ENCODE assay signal across 17 cellular contexts in the genomic region with DNA sequence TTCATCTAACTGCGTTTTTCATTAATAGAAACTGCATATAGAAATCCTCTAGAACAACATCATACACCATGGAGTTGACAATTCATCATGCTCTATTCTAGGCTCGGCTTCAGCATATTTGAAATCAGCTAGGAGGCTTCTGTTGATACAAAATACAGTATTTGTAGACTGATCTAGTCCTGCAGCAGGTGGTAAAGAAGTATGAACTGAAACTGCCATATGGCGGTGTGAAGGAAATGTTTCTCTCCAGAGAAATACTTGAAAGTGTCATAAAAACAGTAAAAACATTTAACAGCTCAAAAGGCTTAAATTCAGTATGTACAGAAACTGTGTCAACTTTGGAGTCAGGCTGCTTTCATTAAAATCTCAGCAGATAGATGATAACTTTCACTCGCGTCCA. TPM values are rescaled to one million over a fixed set of nuclear protein-coding genes. Genes with fewer than 3 reads are reported as not detected.
DNase-seq lines count a peak whose midpoint lies in the region; ATAC-seq, FAIRE-seq and TF ChIP-seq lines count a peak whose summit lies in the region.
"Had no signal": no experiment of that assay in that cellular context is flagged by ENCODE, and none has a peak within 500 bp of the region (broad histone marks: within the 10 kb centered on the region; RNA-seq: fewer than 3 reads in every experiment).

No MANE protein-coding gene starts in this region.

- peak overlapping the region; percentile 93 for H3K4me2 ChIP-seq in OCI-LY3 (ENCODE audit: low read length)

- peaks cover 71% of the 10 kb centered on the region for H3K4me1 ChIP-seq in OCI-LY3 (ENCODE audit: low read length)
- H3K4me1 ChIP-seq in esophagus squamous epithelium, result no peaks in the 10 kb centered on the region
- no peaks in the 10 kb centered on the region for H3K4me1 ChIP-seq in Peyer's patch
- H3K4me1 ChIP-seq: heart right ventricle, right atrium auricular region had no signal

- H3K4me3 ChIP-seq in OCI-LY3 (ENCODE audit: low read length) (peak overlapping the region; percentile 66), esophagus squamous epithelium (no peak overlapping the region), Peyer's patch (no peak overlapping the region)
- H3K4me3 ChIP-seq: heart right ventricle, right atrium auricular region had no signal

- intact Hi-C loops in esophagus squamous epithelium (cut with DNase I), result no loop called here

- TF ChIP-seq CTCF in OCI-LY3 (IDR thresholded peaks at IDR 0.05; ENCODE audit: low read depth, low read length) (no peak), esophagus squamous epithelium (IDR thresholded peaks at IDR 0.05) (no peak), Peyer's patch (IDR thresholded peaks at IDR 0.05) (no peak)

- H3K27me3 ChIP-seq in OCI-LY3 (ENCODE audit: low read depth, low read length) (peaks cover 4% of the 10 kb centered on the region; the same call in 1 of the 2 replicates), esophagus squamous epithelium (no peaks in the 10 kb centered on the region), Peyer's patch (no peaks in the 10 kb centered on the region)
- H3K27me3 ChIP-seq: right atrium auricular region had no signal

- no peak overlapping the region for H2AFZ ChIP-seq in OCI-LY3 (ENCODE audit: low read depth, low read length)

- FAIRE-seq in GM12892 (lab: Jason Lieb, UNC), result peak; percentile 24
- FAIRE-seq: HTR-8/SVneo had no signal

- ATAC-seq in GM19467 (IDR thresholded peaks at IDR 0.05; ENCODE audit: unreplicated experiment) (peak; percentile 50), HG02884 (IDR thresholded peaks at IDR 0.05; ENCODE audit: unreplicated experiment) (peak; percentile 59)
- ATAC-seq: activated T-cell treated with anti-CD3 and anti-CD28 coated beads, Interleukin-2, amount 50 U/mL, for 4 hours; heart right ventricle; natural killer cell treated with Interleukin-12 subunit alpha and Interleukin-12 subunit beta and Interleukin-15 and Interleukin-18, amount 100 ng/mL, for 72 hours; Panc1 had no signal

- H3K9me3 ChIP-seq in OCI-LY3 (ENCODE audit: insufficient read depth, low read length) (no peaks in the 10 kb centered on the region), esophagus squamous epithelium (no peaks in the 10 kb centered on the region), Peyer's patch (no peaks in the 10 kb centered on the region)
- H3K9me3 ChIP-seq: heart right ventricle, right atrium auricular region had no signal

- H3K27ac ChIP-seq in OCI-LY3 (ENCODE audit: low read length) (peak overlapping the region; percentile 96), esophagus squamous epithelium (no peak overlapping the region), Peyer's patch (no peak overlapping the region)
- H3K27ac ChIP-seq: heart right ventricle, right atrium auricular region had no signal

- TF ChIP-seq POLR2A in GM12892 (IDR thresholded peaks at IDR 0.05; ENCODE audit: low read depth, low read length) (no peak), esophagus squamous epithelium (IDR thresholded peaks at IDR 0.05) (no peak), Peyer's patch (IDR thresholded peaks at IDR 0.05) (no peak)

- WGBS in esophagus squamous epithelium, 2 donors, result 53 to 68% methylated on average over 5 of the region's 5 CpGs

- H4K20me1 ChIP-seq in OCI-LY3 (ENCODE audit: insufficient read depth, low read length), result no peaks in the 10 kb centered on the region

- peaks cover 5% of the 10 kb centered on the region for H3K36me3 ChIP-seq in OCI-LY3 (replicated peaks; ENCODE audit: low read depth, low read length)
- no peaks in the 10 kb centered on the region for H3K36me3 ChIP-seq in esophagus squamous epithelium
- no peaks in the 10 kb centered on the region for H3K36me3 ChIP-seq in Peyer's patch
- H3K36me3 ChIP-seq: heart right ventricle, right atrium auricular region had no signal

- H3K79me2 ChIP-seq in OCI-LY3 (ENCODE audit: low read length), result no peaks in the 10 kb centered on the region

- DNase-seq in GM12892 (ENCODE audit: insufficient read length), result no peak
- DNase-seq in Kasumi-1 (lab: John Stamatoyannopoulos, UW), result no peak
- DNase-seq in NCI-H82 (lab: John Stamatoyannopoulos, UW), result no peak
- DNase-seq in esophagus squamous epithelium (lab: John Stamatoyannopoulos, UW), result no peak
- DNase-seq in Peyer's patch, result no peak
- DNase-seq: activated CD4-positive, alpha-beta T cell treated with anti-CD3 and anti-CD28 coated beads for 4 hours; activated T-cell treated with anti-CD3 and anti-CD28 coated beads, Interleukin-2, amount 50 U/mL, for 4 hours; DMS 273 treated with DMSO at 0.1 percent for 48 hours; erythroblast; heart right ventricle had no signal

- peak overlapping the region; percentile 67 for H3K9ac ChIP-seq in OCI-LY3 (ENCODE audit: low read length)

RNA-seq across cellular contexts. Expression of gene MYO3A, which starts 32.0 kb away (rescaled TPM):
- polyA plus RNA-seq in GM12892 (2012; ENCODE audit: missing spikeins), result not detected
- total RNA-seq in esophagus squamous epithelium, result 1 to 10 TPM in 3 of 4 donors, under 1 TPM in 1; 0.35 to 3.1 (median 1.9) TPM
- 1 to 10 TPM in 1 of 4 donors, under 1 TPM in 1, not detected in 2; 0.13 to 1.7 TPM for total RNA-seq in Peyer's patch
- total RNA-seq: activated T-cell treated with anti-CD3 and anti-CD28 coated beads, Interleukin-2, amount 50 U/mL, for 4 hours; natural killer cell treated with Interleukin-12 subunit alpha and Interleukin-12 subunit beta and Interleukin-15 and Interleukin-18, amount 100 ng/mL, for 72 hours; right atrium auricular region had no signal
